1 cellular context compared by ENCODE assay signal in the genomic region with DNA sequence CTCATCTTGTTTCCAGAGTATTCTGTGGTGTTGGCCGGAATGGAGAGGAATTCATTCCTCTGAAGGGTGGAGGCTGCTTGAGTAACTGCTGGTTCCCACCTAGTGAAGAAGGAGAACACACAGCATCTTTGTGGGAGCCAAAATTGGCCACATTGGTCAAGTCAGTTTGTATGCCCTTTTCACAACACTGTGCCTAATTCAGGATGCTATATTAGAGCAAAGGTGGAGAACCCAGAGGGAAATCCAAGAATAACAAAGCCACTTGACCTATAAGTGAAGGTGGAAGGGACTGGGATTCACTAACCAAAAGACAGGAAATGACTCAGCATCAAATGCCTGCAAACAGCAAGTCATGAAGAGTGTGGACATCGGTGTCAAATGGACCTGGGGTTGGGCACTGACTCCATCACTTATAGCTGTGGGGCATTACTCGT.
A peak's percentile ranks its signal among the peaks of the same experiment; 100 is the strongest.
TF ChIP-seq lines count a peak whose summit lies in the region.

No MANE protein-coding gene starts in this region.

TF ChIP-seq in endothelial cell of umbilical vein, 7 proteins besides CTCF, POLR2A, EP300 and RAD21:
- TF ChIP-seq GATA2 (IDR thresholded peaks at IDR 0.05; ENCODE audit: insufficient read depth, insufficient read length, low read depth, low read length) (peak; percentile 61), POLR2AphosphoS5 (IDR thresholded peaks at IDR 0.05; ENCODE audit: insufficient read depth, low read depth, low read length) (peak; percentile 85), EZH2 (IDR thresholded peaks at IDR 0.05; ENCODE audit: borderline replicate concordance, low read depth, low read length, severe bottlenecking) (no peak), JUN (IDR thresholded peaks at IDR 0.05; ENCODE audit: borderline replicate concordance, insufficient read depth, insufficient read length, low read depth) (peak; percentile 51), FOS (IDR thresholded peaks at IDR 0.05; ENCODE audit: borderline replicate concordance, insufficient read depth, low read length) (peak; percentile 76), MYC (IDR thresholded peaks at IDR 0.05; ENCODE audit: low read depth, low read length) (no peak)
- TF ChIP-seq, protein P1, sequence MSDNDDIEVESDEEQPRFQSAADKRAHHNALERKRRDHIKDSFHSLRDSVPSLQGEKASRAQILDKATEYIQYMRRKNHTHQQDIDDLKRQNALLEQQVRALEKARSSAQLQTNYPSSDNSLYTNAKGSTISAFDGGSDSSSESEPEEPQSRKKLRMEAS (IDR thresholded peaks at IDR 0.05; ENCODE audit: insufficient read depth, insufficient read length), result no peak
